12 cellular contexts compared by ENCODE assay signal in genomic region chr9:21616082-21616778, GRCh38.
DNase-seq lines count a peak whose midpoint lies in the region; ATAC-seq and TF ChIP-seq lines count a peak whose summit lies in the region.
"Had no signal": no experiment of that assay in that cellular context is flagged by ENCODE, and none has a peak within 500 bp of the region (broad histone marks: within the 10 kb centered on the region; RNA-seq: fewer than 3 reads in every experiment).

No MANE protein-coding gene starts in this region.

- DNase-seq in HCT116 (ENCODE audit: low read depth, low spot score) (peak; percentile 93), RKO (ENCODE audit: low spot score) (peak; percentile 99), fibroblast of lung (ENCODE audit: low read depth in 2 of 2) (peak; percentile 89 to 100), retinal pigment epithelial cell (ENCODE audit: low read depth) (peak; percentile 95)
- DNase-seq: DND-41, left colon had no signal

- peak overlapping the region; percentile 58 for H3K9ac ChIP-seq in HCT116 (ENCODE audit: low read length)
- peak overlapping the region; percentile 13 for H3K9ac ChIP-seq in fibroblast of lung (ENCODE audit: insufficient read depth, low read length)
- H3K9ac ChIP-seq: KMS-11, parathyroid adenoma had no signal

- TF ChIP-seq CTCF in HCT116 (IDR thresholded peaks at IDR 0.05 in 2 of 3, conservative IDR thresholded peaks at IDR 0.05 in 1 of 3; ENCODE audit: borderline replicate concordance in 1 of 3, insufficient read depth in 1 of 3, low read depth in 2 of 3, low read length in 2 of 3) (no peak), fibroblast of lung (conservative IDR thresholded peaks at IDR 0.05 in 1 of 2, IDR thresholded peaks at IDR 0.05 in 1 of 2; ENCODE audit: low read depth in 1 of 2, low read length in 2 of 2) (no peak), retinal pigment epithelial cell (conservative IDR thresholded peaks at IDR 0.05; ENCODE audit: low read depth, low read length) (no peak)

- H2AFZ ChIP-seq in HCT116 (ENCODE audit: low read depth, low read length, poor library complexity, severe bottlenecking) (no peak overlapping the region), fibroblast of lung (ENCODE audit: low read length) (no peak overlapping the region)
- H2AFZ ChIP-seq: parathyroid adenoma had no signal

- peak; percentile 22 for TF ChIP-seq RAD21 in HCT116 (IDR thresholded peaks at IDR 0.05; ENCODE audit: low read depth)

- POLR2A ChIA-PET in HCT116 (lab: Charles Lee) = interaction anchor here (0.7 to 1.6 kb wide), 6 partner anchors 11 to 93 kb away, joined by 3 to 6 read pairs (median 4); no protein-coding TSS in a partner anchor

- TF ChIP-seq POLR2A in HCT116 (IDR thresholded peaks at IDR 0.05; ENCODE audit: borderline replicate concordance, extremely low read depth, insufficient read depth, insufficient read length) = no peak

- peak overlapping the region; percentile 62 for H3K4me2 ChIP-seq in HCT116 (ENCODE audit: low read length)
- H3K4me2 ChIP-seq in fibroblast of lung (ENCODE audit: extremely low read depth, insufficient read depth, low read length) = peak overlapping the region; percentile 46
- H3K4me2 ChIP-seq: KMS-11 had no signal

- H3K36me3 ChIP-seq in HCT116 (ENCODE audit: control insufficient read depth in 1 of 2, insufficient read depth in 2 of 2, low read length in 2 of 2) = no peaks in the 10 kb centered on the region
- H3K36me3 ChIP-seq in fibroblast of lung (ENCODE audit: control insufficient read depth, insufficient read depth, low read length) = no peaks in the 10 kb centered on the region
- H3K36me3 ChIP-seq: tibial nerve had no signal

- TSS peak; percentile 60 for BruUV-seq in HCT116 (replicated peaks; lab: Mats Ljungman, UMichigan)

- H4K20me1 ChIP-seq in HCT116 (ENCODE audit: insufficient read depth) (no peaks in the 10 kb centered on the region), fibroblast of lung (ENCODE audit: control insufficient read depth, extremely low read depth, insufficient read depth, low read length) (no peaks in the 10 kb centered on the region)

- H3K27ac ChIP-seq in HCT116 (ENCODE audit: low read depth, low read length) = peak overlapping the region; percentile 97
- H3K27ac ChIP-seq in fibroblast of lung (ENCODE audit: insufficient read depth, low read length) = peak overlapping the region; percentile 76
- H3K27ac ChIP-seq: KMS-11, parathyroid adenoma, tibial nerve had no signal

- no peaks in the 10 kb centered on the region for H3K9me2 ChIP-seq in HCT116 (ENCODE audit: insufficient read depth)

- H3K27me3 ChIP-seq in HCT116 (ENCODE audit: insufficient read depth, low read length) = no peaks in the 10 kb centered on the region
- H3K27me3 ChIP-seq in fibroblast of lung (ENCODE audit: control insufficient read depth, insufficient read depth, low read length) = no peaks in the 10 kb centered on the region
- H3K27me3 ChIP-seq: tibial nerve had no signal

- peak; percentile 74 for ATAC-seq in HCT116
- ATAC-seq in GM19324 (IDR thresholded peaks at IDR 0.05; ENCODE audit: low FRiP score, unreplicated experiment) = no peak
- ATAC-seq in HG03135 (IDR thresholded peaks at IDR 0.05; ENCODE audit: unreplicated experiment) = no peak
- no peak for ATAC-seq in HG03378 (IDR thresholded peaks at IDR 0.05; ENCODE audit: unreplicated experiment)
- ATAC-seq: left colon had no signal

- H3K4me1 ChIP-seq in HCT116 (ENCODE audit: control insufficient read depth in 1 of 2, insufficient read depth in 2 of 2, low read length in 2 of 2) (peaks cover 74 to 89% of the 10 kb centered on the region in 2 experiments), fibroblast of lung (ENCODE audit: control insufficient read depth, extremely low read depth, insufficient read depth, low read length) (peaks cover 6% of the 10 kb centered on the region)
- H3K4me1 ChIP-seq: parathyroid adenoma, tibial nerve had no signal

- RAD21 ChIA-PET in HCT116 (lab: Charles Lee; ENCODE audit: low non-redundant PET in 1 of 2, low total read pairs in 2 of 2, uncharacterized antibody in 2 of 2, unreplicated experiment in 2 of 2) = no interaction called here

- intact Hi-C loops in HCT116 (cut with micrococcal nuclease) = no loop called here

- H3K79me2 ChIP-seq in HCT116 (ENCODE audit: insufficient read depth, low read length) (peaks cover 26% of the 10 kb centered on the region), fibroblast of lung (ENCODE audit: control insufficient read depth, insufficient read depth, low read length) (no peaks in the 10 kb centered on the region)
- H3K79me2 ChIP-seq: parathyroid adenoma had no signal

- CTCF ChIA-PET in HCT116 (lab: Charles Lee) = no interaction called here

- H3K9me3 ChIP-seq in HCT116 (ENCODE audit: control insufficient read depth in 1 of 2, insufficient read depth in 1 of 2, low read depth in 1 of 2, low read length in 2 of 2) (no peaks in the 10 kb centered on the region), fibroblast of lung (ENCODE audit: control insufficient read depth, insufficient read depth, low read depth, low read length) (no peaks in the 10 kb centered on the region)
- H3K9me3 ChIP-seq: tibial nerve had no signal

- H3K4me3 ChIP-seq in HCT116 (replicated peaks in 1 of 2; ENCODE audit: low read depth in 1 of 2, low read length in 2 of 2) (peak overlapping the region in 1 of 2 experiments; percentile 17; a peak in 1 of 4 replicates), fibroblast of lung (replicated peaks in 1 of 4; ENCODE audit: control extremely low read depth in 1 of 4, insufficient read depth in 1 of 4, low read depth in 3 of 4, low read length in 4 of 4) (no peak overlapping the region), retinal pigment epithelial cell (ENCODE audit: low read length) (no peak overlapping the region)
- H3K4me3 ChIP-seq: tibial nerve had no signal

TF ChIP-seq in HCT116, 20 proteins besides CTCF, POLR2A, EP300 and RAD21:
- TF ChIP-seq EGR1 (IDR thresholded peaks at IDR 0.05; ENCODE audit: low read depth) (peak; percentile 78), JUND (IDR thresholded peaks at IDR 0.05) (peak; percentile 61), ZFX (IDR thresholded peaks at IDR 0.05) (no peak), FOSL1 (IDR thresholded peaks at IDR 0.05; ENCODE audit: low read depth) (peak; percentile 66), SIN3A (IDR thresholded peaks at IDR 0.05; ENCODE audit: low read depth) (0 out of 2 replicates have a peak, but pooled peaks have one; percentile 52), SRF (IDR thresholded peaks at IDR 0.05; ENCODE audit: low read depth) (0 out of 2 replicates have a peak, but pooled peaks have one; percentile 64), ZNF274 (IDR thresholded peaks at IDR 0.05; ENCODE audit: low read depth, low read length) (no peak), POLR2AphosphoS5 (IDR thresholded peaks at IDR 0.05; ENCODE audit: low read depth, low read length) (peak; percentile 60; the same call in 1 of the 2 replicates), ELF1 (IDR thresholded peaks at IDR 0.05; ENCODE audit: borderline replicate concordance, low read depth) (no peak), ATF3 (IDR thresholded peaks at IDR 0.05) (peak; percentile 27; the same call in 1 of the 2 replicates), CEBPB (IDR thresholded peaks at IDR 0.05; ENCODE audit: low read depth) (peak; percentile 71), SP1 (IDR thresholded peaks at IDR 0.05; ENCODE audit: low read depth) (peak; percentile 84)
